Comparison of ENCODE assay signal across 13 cellular contexts in the genomic region with DNA sequence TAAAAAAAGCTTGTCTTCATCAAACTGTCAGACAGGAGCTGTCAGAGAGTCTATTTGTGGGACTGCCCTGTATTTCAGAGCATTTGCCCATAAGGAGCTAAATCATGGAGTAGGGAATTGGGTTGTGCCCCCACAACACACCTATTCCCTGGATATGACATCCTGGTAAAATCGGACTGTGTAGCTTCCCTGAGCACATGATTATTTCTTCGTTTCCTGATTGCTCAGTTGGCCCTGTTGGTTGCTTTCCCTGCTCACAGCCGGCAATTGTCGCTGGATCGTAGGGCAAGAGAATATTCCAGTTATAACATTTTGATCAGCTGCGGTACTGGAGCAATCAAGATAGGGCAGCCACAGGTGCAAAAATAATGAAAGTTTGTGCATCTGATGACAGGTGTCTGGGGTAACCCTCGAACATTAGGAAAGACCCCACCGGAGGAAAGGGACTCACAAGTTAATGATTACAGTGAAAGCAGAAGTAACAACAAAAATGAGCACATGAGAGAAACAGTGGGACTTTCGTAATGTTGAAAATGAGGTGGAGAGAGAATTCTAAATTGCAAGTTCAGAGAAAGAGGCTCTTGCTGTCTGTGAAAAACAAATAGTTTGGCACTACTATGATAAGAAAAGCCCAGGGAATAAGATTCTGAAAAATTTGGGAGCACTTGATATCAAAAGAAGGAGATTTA. TPM values are rescaled to one million over a fixed set of nuclear protein-coding genes. Genes with fewer than 3 reads are reported as not detected.
A peak's percentile ranks its signal among the peaks of the same experiment; 100 is the strongest.
DNase-seq lines count a peak whose midpoint lies in the region; ATAC-seq and TF ChIP-seq lines count a peak whose summit lies in the region.
"Had no signal": no experiment of that assay in that cellular context is flagged by ENCODE, and none has a peak within 500 bp of the region (broad histone marks: within the 10 kb centered on the region; RNA-seq: fewer than 3 reads in every experiment).

No MANE protein-coding gene starts in this region.

- H3K9ac ChIP-seq in endocrine pancreas (ENCODE audit: control insufficient read depth, insufficient read depth, low read length): no peak overlapping the region

- no peak for TF ChIP-seq POLR2A in upper lobe of left lung (IDR thresholded peaks at IDR 0.05)

- H3K27me3 ChIP-seq in right atrium auricular region (no peaks in the 10 kb centered on the region), endocrine pancreas (ENCODE audit: control insufficient read depth, insufficient read depth, low read length) (no peaks in the 10 kb centered on the region), upper lobe of left lung (no peaks in the 10 kb centered on the region)
- H3K27me3 ChIP-seq: vagina had no signal

- intact Hi-C loops in Right ventricle myocardium inferior (cut with DNase I): no loop called here

- DNase-seq in Right ventricle myocardium inferior (ENCODE audit: missing footprints): no peak
- DNase-seq in right atrium auricular region (ENCODE audit: low spot score): no peak
- no peak for DNase-seq in upper lobe of left lung
- no peak for DNase-seq in SW480 (ENCODE audit: low spot score)
- DNase-seq in substantia nigra (lab: John Stamatoyannopoulos, UW): no peak
- DNase-seq: KBM-7, lower lobe of right lung had no signal

- no peak for TF ChIP-seq EP300 in upper lobe of left lung (IDR thresholded peaks at IDR 0.05)

- H3K4me1 ChIP-seq in right atrium auricular region (no peaks in the 10 kb centered on the region), endocrine pancreas (ENCODE audit: control insufficient read depth, insufficient read depth, low read length) (no peaks in the 10 kb centered on the region), upper lobe of left lung (peaks cover 0 to 26% (median 9%) of the 10 kb centered on the region in 4 donors)
- H3K4me1 ChIP-seq: vagina had no signal

- H3K36me3 ChIP-seq in right atrium auricular region (no peaks in the 10 kb centered on the region), endocrine pancreas (ENCODE audit: control insufficient read depth, insufficient read depth, low read length) (no peaks in the 10 kb centered on the region), upper lobe of left lung (no peaks in the 10 kb centered on the region)
- H3K36me3 ChIP-seq: lower lobe of right lung, vagina had no signal

- no peak overlapping the region for H3K4me3 ChIP-seq in right atrium auricular region
- peak overlapping the region; percentile 54 for H3K4me3 ChIP-seq in endocrine pancreas (ENCODE audit: control insufficient read depth, insufficient read depth, low read length)
- H3K4me3 ChIP-seq in upper lobe of left lung: no peak overlapping the region
- H3K4me3 ChIP-seq: lower lobe of right lung, vagina had no signal

- WGBS in upper lobe of left lung, 2 donors: 58 to 62% methylated on average over 9 of the region's 9 CpGs

- TF ChIP-seq CTCF in right atrium auricular region (IDR thresholded peaks at IDR 0.05): no peak
- TF ChIP-seq CTCF in upper lobe of left lung (IDR thresholded peaks at IDR 0.05): no peak

- no peak overlapping the region for H3K27ac ChIP-seq in right atrium auricular region
- H3K27ac ChIP-seq in upper lobe of left lung: peak overlapping the region in 3 of 4 donors; percentile 44 to 68 (median 48)
- H3K27ac ChIP-seq in substantia nigra (ENCODE audit: low read depth, low read length, poor library complexity, severe bottlenecking): no peak overlapping the region
- H3K27ac ChIP-seq: vagina had no signal

- H3K9me3 ChIP-seq in right atrium auricular region (no peaks in the 10 kb centered on the region), endocrine pancreas (ENCODE audit: control insufficient read depth, low read length) (no peaks in the 10 kb centered on the region), upper lobe of left lung (no peaks in the 10 kb centered on the region)
- H3K9me3 ChIP-seq: lower lobe of right lung, vagina had no signal

- peak; percentile 38 for ATAC-seq in Right ventricle myocardium inferior
- ATAC-seq in HG03135 (IDR thresholded peaks at IDR 0.05; ENCODE audit: unreplicated experiment): peak; percentile 73
- no peak for ATAC-seq in upper lobe of left lung (ENCODE audit: low FRiP score in 2 of 2)
- ATAC-seq in GM21737 (IDR thresholded peaks at IDR 0.05; ENCODE audit: unreplicated experiment): no peak

RNA-seq across cellular contexts. Expression of a gene that starts 0.5 kb away (rescaled TPM):
- total RNA-seq in Right ventricle myocardium inferior (0.27 TPM), right atrium auricular region (not detected), upper lobe of left lung (1 to 10 TPM in 4 of 6 donors, under 1 TPM in 2; 0.30 to 4.2 (median 1.2) TPM)
- total RNA-seq: activated T-helper 2 cell treated with anti-CD3 and anti-CD28 coated beads, Interferon-gamma antibody, Interleukin-2, Interleukin-4, amounts not matched to agents 10 μg/mL and 5 μg/mL and 100 μg/mL, durations not matched to agents 14 hours and 24 hours and 36 hours; SK-MEL-5 had no signal

Comparison
In these comparisons a context has a peak if more than half of its experiments do, and no peak if none do; other contexts are left out.
1. ATAC-seq: peak in Right ventricle myocardium inferior (single experiment) and HG03135 (single experiment); none in upper lobe of left lung (0 of 2) and GM21737 (single experiment).
2. H3K27ac ChIP-seq: peak in upper lobe of left lung (3 of 4); none in right atrium auricular region (0 of 2) and substantia nigra (single experiment).